8 cellular contexts compared by ENCODE assay signal in the genomic region with DNA sequence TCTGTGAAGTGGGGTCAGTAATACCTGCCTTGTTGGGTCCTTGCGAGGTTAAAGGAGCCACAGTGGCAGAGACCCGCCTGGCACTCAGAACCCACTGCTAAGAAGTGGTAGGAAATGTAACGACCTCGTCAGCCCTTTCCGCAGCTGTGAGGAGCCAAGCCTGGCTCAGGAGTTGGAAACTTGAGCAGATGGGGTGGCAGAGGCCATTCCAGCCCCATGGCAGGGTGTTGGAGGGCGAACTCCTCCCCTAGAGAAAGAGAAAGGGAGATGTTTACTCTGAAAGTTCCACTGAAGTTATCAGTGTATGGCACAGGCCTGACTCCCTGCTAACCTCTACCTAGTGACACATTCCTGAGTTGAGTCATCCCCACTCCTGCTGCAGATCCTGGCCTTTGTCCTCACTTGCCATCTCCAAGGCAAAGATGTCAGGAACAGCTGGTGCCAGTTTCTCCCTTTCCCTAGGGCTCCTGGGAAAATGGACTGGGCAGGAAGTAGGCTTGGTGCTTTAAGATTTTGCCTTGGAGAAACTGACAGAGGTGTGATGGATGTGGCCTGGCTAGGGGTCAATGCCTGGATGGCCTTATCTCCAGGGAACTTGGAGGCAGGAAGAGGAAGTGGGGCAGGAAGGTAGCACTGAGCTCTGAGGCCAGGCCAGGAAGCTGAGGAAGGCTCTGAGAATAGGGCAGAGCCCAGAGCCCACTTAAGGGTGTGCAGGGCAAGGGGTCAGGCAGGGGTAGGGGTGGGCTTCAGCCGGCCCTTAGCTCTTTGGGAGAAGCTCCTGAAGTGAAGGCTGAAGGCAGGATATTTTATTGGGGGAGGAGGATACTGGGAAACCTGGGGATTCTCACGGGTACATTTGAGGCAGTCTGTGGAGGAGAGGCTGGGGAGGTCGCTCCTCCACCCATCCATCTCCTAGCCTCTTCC. TPM values are rescaled to one million over a fixed set of nuclear protein-coding genes. Genes with fewer than 3 reads are reported as not detected.
DNase-seq lines count a peak whose midpoint lies in the region; ATAC-seq and TF ChIP-seq lines count a peak whose summit lies in the region.

No MANE protein-coding gene starts in this region.

- H3K27me3 ChIP-seq in OCI-LY3 (ENCODE audit: low read depth, low read length) (no peaks in the 10 kb centered on the region), stomach smooth muscle (ENCODE audit: control insufficient read depth in 1 of 2, insufficient read depth in 2 of 2, low read length in 2 of 2) (no peaks in the 10 kb centered on the region)

- CTCF ChIA-PET in MCF 10A (lab: Yijun Ruan, JAX) = interaction anchor here (0.6 to 1.3 kb wide), 3 partner anchors 11 to 165 kb away, joined by 3 to 4 read pairs (median 3); no protein-coding TSS in a partner anchor

- H3K36me3 ChIP-seq in OCI-LY3 (replicated peaks; ENCODE audit: low read depth, low read length) = no peaks in the 10 kb centered on the region
- no peaks in the 10 kb centered on the region for H3K36me3 ChIP-seq in stomach smooth muscle (ENCODE audit: control insufficient read depth in 2 of 2, insufficient read depth in 2 of 2, low read length in 2 of 2)

- H3K4me1 Mint-ChIP-seq in MCF 10A (ENCODE audit: insufficient read depth, unreplicated experiment) = peaks cover 14% of the 10 kb centered on the region

- no peaks in the 10 kb centered on the region for H3K79me2 ChIP-seq in OCI-LY3 (ENCODE audit: low read length)

- peak; percentile 54 for ATAC-seq in GM21786 (IDR thresholded peaks at IDR 0.05; ENCODE audit: unreplicated experiment)

- H3K4me1 ChIP-seq in OCI-LY3 (ENCODE audit: low read length) = peaks cover 7% of the 10 kb centered on the region; the same call in 1 of the 2 replicates
- peaks cover 28% of the 10 kb centered on the region for H3K4me1 ChIP-seq in stomach smooth muscle (ENCODE audit: control insufficient read depth, insufficient read depth, low read length)

- no peaks in the 10 kb centered on the region for H3K27me3 Mint-ChIP-seq in MCF 10A (ENCODE audit: insufficient read depth, unreplicated experiment)

- peak overlapping the region; percentile 48 for H3K9ac ChIP-seq in OCI-LY3 (ENCODE audit: low read length)
- H3K9ac ChIP-seq in stomach smooth muscle (ENCODE audit: low read length in 2 of 2) = peak overlapping the region; percentile 79 to 84

- H3K4me3 ChIP-seq in OCI-LY3 (ENCODE audit: low read length) (peak overlapping the region; percentile 79), stomach smooth muscle (ENCODE audit: low read length in 2 of 2) (peak overlapping the region; percentile 73 to 80)

- H3K4me2 ChIP-seq in OCI-LY3 (ENCODE audit: low read length) = peak overlapping the region; percentile 60

- intact Hi-C loops in MCF 10A (cut with micrococcal nuclease) = no loop called here

- H3K27ac ChIP-seq in OCI-LY3 (ENCODE audit: low read length) (no peak overlapping the region), stomach smooth muscle (ENCODE audit: low read length) (peak overlapping the region; percentile 77)

- H3K4me3 Mint-ChIP-seq in MCF 10A (ENCODE audit: unreplicated experiment) = no peak overlapping the region

- H3K36me3 Mint-ChIP-seq in MCF 10A (ENCODE audit: insufficient read depth, unreplicated experiment) = peaks cover 33% of the 10 kb centered on the region

- POLR2A ChIA-PET in MCF 10A (lab: Yijun Ruan, JAX) = interaction anchor here (0.6 to 6.1 kb wide), 7 partner anchors 10 to 230 kb away, joined by 3 to 54 read pairs (median 5); a partner anchor contains a TSS

- H3K9me3 ChIP-seq in OCI-LY3 (ENCODE audit: insufficient read depth, low read length) (no peaks in the 10 kb centered on the region), stomach smooth muscle (ENCODE audit: control insufficient read depth in 2 of 2, low read length in 2 of 2) (no peaks in the 10 kb centered on the region)

- H4K20me1 ChIP-seq in OCI-LY3 (ENCODE audit: insufficient read depth, low read length) = no peaks in the 10 kb centered on the region

- TF ChIP-seq CTCF in OCI-LY3 (IDR thresholded peaks at IDR 0.05; ENCODE audit: low read depth, low read length) (no peak), MCF 10A (IDR thresholded peaks at IDR 0.05; ENCODE audit: unreplicated experiment) (no peak)

- H2AFZ ChIP-seq in OCI-LY3 (ENCODE audit: low read depth, low read length) = no peak overlapping the region

- no TSS peak for BruUV-seq in MCF 10A (replicated peaks; lab: Mats Ljungman, UMichigan)

- H3K9me3 Mint-ChIP-seq in MCF 10A (ENCODE audit: unreplicated experiment) = no peaks in the 10 kb centered on the region

- H3K27ac Mint-ChIP-seq in MCF 10A (ENCODE audit: low read depth, unreplicated experiment) = peak overlapping the region; percentile 91

- DNase-seq in ELF-1 (ENCODE audit: low read depth, low spot score) (peak; percentile 59), MCF 10A (ENCODE audit: unreplicated experiment) (peak; percentile 43), kidney tubule cell (ENCODE audit: low spot score) (peak; percentile 94), putamen (ENCODE audit: low spot score) (no peak), NCI-H774 (lab: John Stamatoyannopoulos, UW) (no peak)

RNA-seq across cellular contexts. Expression of a gene that starts 0.9 kb away (rescaled TPM):
- 1.6 and 3.0 TPM in 2 replicates for total RNA-seq in MCF 10A (2022)

RNA-seq across cellular contexts. Expression of a gene that starts 7.7 kb away (rescaled TPM):
- total RNA-seq in MCF 10A (2022) = 49.9 and 56.0 TPM in 2 replicates

RNA-seq across cellular contexts. Expression of a gene that starts 10.4 kb away (rescaled TPM):
- 125 and 215 TPM in 2 replicates for total RNA-seq in MCF 10A (2022)

RNA-seq across cellular contexts. Expression of a gene that starts 17.4 kb away (rescaled TPM):
- 12.5 and 14.5 TPM in 2 replicates for total RNA-seq in MCF 10A (2022)

RNA-seq across cellular contexts. Expression of a gene that starts 23.8 kb away (rescaled TPM):
- 49.1 and 52.2 TPM in 2 replicates for total RNA-seq in MCF 10A (2022)

Comparison
In these comparisons a context has a peak if more than half of its experiments do, and no peak if none do; other contexts are left out.
1. DNase-seq: peak in ELF-1 (single experiment), MCF 10A (single experiment) and kidney tubule cell (single experiment); none in putamen (single experiment) and NCI-H774 (single experiment).